10 cellular contexts compared by ENCODE assay signal in the genomic region with DNA sequence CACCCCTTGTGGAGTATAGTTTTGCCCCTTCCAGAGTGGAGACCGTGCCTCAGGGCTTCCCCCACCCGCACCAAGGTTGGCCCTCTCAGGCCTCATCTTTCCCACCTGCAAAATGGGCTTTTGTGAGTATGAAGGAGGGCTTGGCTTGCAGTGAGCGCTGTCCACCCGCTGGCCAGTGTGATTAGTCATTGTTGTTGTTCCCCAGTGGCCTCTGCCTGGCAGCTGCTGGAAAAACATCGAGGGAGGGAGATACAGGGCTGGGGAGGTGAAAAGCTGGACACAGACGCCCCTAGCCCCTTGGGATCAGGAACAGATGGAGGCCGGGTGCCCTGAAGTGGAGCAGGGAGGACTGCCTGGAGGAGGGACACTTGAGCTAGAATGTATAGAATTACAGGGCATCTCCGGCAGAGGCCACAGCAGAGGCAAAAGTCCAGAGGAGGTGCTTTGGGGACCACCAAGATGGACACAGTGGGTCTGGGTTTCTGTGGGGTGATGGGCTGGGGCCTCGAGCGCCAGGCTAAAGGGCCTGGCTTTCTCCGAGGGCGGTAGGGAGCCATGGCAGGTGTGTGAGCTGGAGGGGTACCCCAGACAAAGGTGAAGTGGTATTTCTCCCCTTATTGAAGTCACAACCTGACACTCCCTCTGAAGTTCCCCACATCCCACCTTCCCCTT. TPM values are rescaled to one million over a fixed set of nuclear protein-coding genes. Genes with fewer than 3 reads are reported as not detected.
DNase-seq lines count a peak whose midpoint lies in the region; ATAC-seq, FAIRE-seq and TF ChIP-seq lines count a peak whose summit lies in the region.
"Had no signal": no experiment of that assay in that cellular context is flagged by ENCODE, and none has a peak within 500 bp of the region (broad histone marks: within the 10 kb centered on the region; RNA-seq: fewer than 3 reads in every experiment).

No MANE protein-coding gene starts in this region.

- H3K4me2 ChIP-seq in endothelial cell of umbilical vein (ENCODE audit: insufficient read depth, low read length): no peak overlapping the region

- H3K27ac ChIP-seq in endothelial cell of umbilical vein (ENCODE audit: insufficient read depth, low read depth, low read length) (no peak overlapping the region), neutrophil (peak overlapping the region; percentile 99)
- H3K27ac ChIP-seq: gastrocnemius medialis had no signal

- H3K27me3 ChIP-seq in endothelial cell of umbilical vein (ENCODE audit: control insufficient read depth in 2 of 2, insufficient read depth in 2 of 2, low read length in 2 of 2) (peaks cover 0 to 3% of the 10 kb centered on the region in 2 experiments), neutrophil (no peaks in the 10 kb centered on the region)

- H3K4me3 Mint-ChIP-seq in T-helper 17 cell: peak overlapping the region; percentile 87

- H3K27ac Mint-ChIP-seq in T-helper 17 cell: peak overlapping the region; percentile 99

- H2AFZ ChIP-seq in endothelial cell of umbilical vein (ENCODE audit: low read depth, low read length): no peak overlapping the region

- H3K4me1 Mint-ChIP-seq in T-helper 17 cell: peaks cover 41% of the 10 kb centered on the region

- no peak for FAIRE-seq in endothelial cell of umbilical vein (lab: Jason Lieb, UNC)

- intact Hi-C loops in endothelial cell of umbilical vein (cut with micrococcal nuclease): no loop called here

- H3K9ac ChIP-seq in endothelial cell of umbilical vein (replicated peaks; ENCODE audit: extremely low read depth, insufficient read depth, low read length): no peak overlapping the region

- POLR2A ChIA-PET in endothelial cell of umbilical vein (lab: Charles Lee): no interaction called here

- dilution Hi-C loops in endothelial cell of umbilical vein (cut with MboI; ENCODE audit: extremely low pct_ligation_motif_present, low sequenced_read_pairs): no loop called here

- no peaks in the 10 kb centered on the region for H3K9me1 ChIP-seq in endothelial cell of umbilical vein (replicated peaks; ENCODE audit: control insufficient read depth, extremely low read depth, insufficient read depth, low read length)

- H3K4me1 ChIP-seq in endothelial cell of umbilical vein (ENCODE audit: control insufficient read depth, extremely low read depth, insufficient read depth, low read length) (no peaks in the 10 kb centered on the region), neutrophil (ENCODE audit: control insufficient read depth in 1 of 2, insufficient read depth in 1 of 2, low read depth in 1 of 2, low read length in 1 of 2) (peaks cover 60 to 73% of the 10 kb centered on the region in 2 experiments)
- H3K4me1 ChIP-seq: gastrocnemius medialis had no signal

- no peak for TF ChIP-seq CTCF in endothelial cell of umbilical vein (IDR thresholded peaks at IDR 0.05; ENCODE audit: extremely low read depth in 1 of 2, insufficient read depth in 1 of 2, low read depth in 1 of 2, low read length in 2 of 2)
- no peak for TF ChIP-seq CTCF in neutrophil (IDR thresholded peaks at IDR 0.05)

- no peaks in the 10 kb centered on the region for H3K79me2 ChIP-seq in endothelial cell of umbilical vein (ENCODE audit: control insufficient read depth, insufficient read depth, low read length)

- H3K36me3 ChIP-seq in endothelial cell of umbilical vein (ENCODE audit: control insufficient read depth in 2 of 2, extremely low read depth in 1 of 2, insufficient read depth in 2 of 2, low read length in 2 of 2) (no peaks in the 10 kb centered on the region), neutrophil (no peaks in the 10 kb centered on the region)
- H3K36me3 ChIP-seq: gastrocnemius medialis had no signal

- no peaks in the 10 kb centered on the region for H3K36me3 Mint-ChIP-seq in T-helper 17 cell (ENCODE audit: low read depth)

- CTCF ChIA-PET in endothelial cell of umbilical vein (lab: Charles Lee): interaction anchor here (1.2 kb wide), 1 partner anchor 77 kb away, joined by 3 read pairs; no protein-coding TSS in a partner anchor

- ATAC-seq in T-helper 17 cell (no peak), HG03571 (IDR thresholded peaks at IDR 0.05; ENCODE audit: unreplicated experiment) (no peak), GM21423 (IDR thresholded peaks at IDR 0.05; ENCODE audit: unreplicated experiment) (no peak)
- ATAC-seq: gastrocnemius medialis had no signal

- H3K4me3 ChIP-seq in endothelial cell of umbilical vein (replicated peaks in 1 of 3; ENCODE audit: insufficient read depth in 1 of 3, low read depth in 1 of 3, low read length in 3 of 3): no peak overlapping the region
- H3K4me3 ChIP-seq in neutrophil (ENCODE audit: low read depth in 1 of 2, low read length in 1 of 2): peak overlapping the region; percentile 43 to 49
- H3K4me3 ChIP-seq: gastrocnemius medialis had no signal

- TF ChIP-seq POLR2A in endothelial cell of umbilical vein (IDR thresholded peaks at IDR 0.05; ENCODE audit: low read depth, low read length): no peak

- H3K9me3 ChIP-seq in T-helper 17 cell (ENCODE audit: control insufficient read depth, low read length, poor library complexity, severe bottlenecking) (no peaks in the 10 kb centered on the region), endothelial cell of umbilical vein (replicated peaks; ENCODE audit: control insufficient read depth, insufficient read depth, low read length) (no peaks in the 10 kb centered on the region), neutrophil (no peaks in the 10 kb centered on the region)
- H3K9me3 ChIP-seq: gastrocnemius medialis had no signal

- DNase-seq in ELR (ENCODE audit: low read depth): peak; percentile 19
- DNase-seq in T-helper 17 cell: no peak
- DNase-seq in endothelial cell of umbilical vein (ENCODE audit: low read depth, low spot score): peak; percentile 19
- no peak for DNase-seq in NCI-H1417 treated with DMSO at 0.1 percent for 48 hours (lab: John Stamatoyannopoulos, UW)
- DNase-seq in DMS114 treated with DMSO at 0.1 percent for 48 hours (lab: John Stamatoyannopoulos, UW; ENCODE audit: unreplicated experiment): no peak
- DNase-seq: NCI-H1048 had no signal

- no peaks in the 10 kb centered on the region for H3K27me3 Mint-ChIP-seq in T-helper 17 cell

- BruUV-seq in endothelial cell of umbilical vein (replicated peaks; lab: Mats Ljungman, UMichigan): no TSS peak

- H4K20me1 ChIP-seq in endothelial cell of umbilical vein (replicated peaks; ENCODE audit: control insufficient read depth, extremely low read depth, insufficient read depth, low read length): no peaks in the 10 kb centered on the region

TF ChIP-seq in endothelial cell of umbilical vein, 7 proteins besides CTCF, POLR2A, EP300 and RAD21:
- no peak for TF ChIP-seq GATA2 (IDR thresholded peaks at IDR 0.05; ENCODE audit: insufficient read depth, insufficient read length, low read depth, low read length)
- no peak for TF ChIP-seq POLR2AphosphoS5 (IDR thresholded peaks at IDR 0.05; ENCODE audit: insufficient read depth, low read depth, low read length)
- no peak for TF ChIP-seq EZH2 (IDR thresholded peaks at IDR 0.05; ENCODE audit: borderline replicate concordance, low read depth, low read length, severe bottlenecking)
- TF ChIP-seq JUN (IDR thresholded peaks at IDR 0.05; ENCODE audit: borderline replicate concordance, insufficient read depth, insufficient read length, low read depth): no peak
- no peak for TF ChIP-seq FOS (IDR thresholded peaks at IDR 0.05; ENCODE audit: borderline replicate concordance, insufficient read depth, low read length)
- no peak for TF ChIP-seq MAX (IDR thresholded peaks at IDR 0.05; ENCODE audit: insufficient read depth, insufficient read length)
- TF ChIP-seq MYC (IDR thresholded peaks at IDR 0.05; ENCODE audit: low read depth, low read length): no peak

RNA-seq across cellular contexts. Expression of gene IL12RB1, which starts 3.9 kb away (rescaled TPM):
- total RNA-seq in T-helper 17 cell (10 to 100 TPM; 56.7 to 71.1 TPM), endothelial cell of umbilical vein (not detected in 2 replicates)
- not detected in 2 replicates for polyA plus RNA-seq in endothelial cell of umbilical vein
- polyA plus RNA-seq in endothelial cell of umbilical vein (2011; cell fraction: cytosol; rRNA removed): not detected in 2 replicates
- polyA plus RNA-seq in endothelial cell of umbilical vein (2011; cell fraction: nucleus; rRNA removed): not detected in 2 replicates
- not detected in 2 replicates for polyA plus RNA-seq in endothelial cell of umbilical vein (2012)
- polyA minus RNA-seq in endothelial cell of umbilical vein: not detected in 2 replicates
- polyA minus RNA-seq in endothelial cell of umbilical vein (2011; cell fraction: cytosol; rRNA and poly(A)+ RNA removed): not detected
- polyA minus RNA-seq in endothelial cell of umbilical vein (2011; cell fraction: nucleus; rRNA and poly(A)+ RNA removed): not detected in 2 replicates

RNA-seq across cellular contexts. Expression of gene MAST3, which starts 6.9 kb away (rescaled TPM):
- total RNA-seq in T-helper 17 cell (10 to 100 TPM; 38.2 to 50.8 TPM), endothelial cell of umbilical vein (2.7 and 4.2 TPM in 2 replicates)
- 1.5 TPM in 2 replicates for polyA plus RNA-seq in endothelial cell of umbilical vein
- 0.94 and 1.1 TPM in 2 replicates for polyA plus RNA-seq in endothelial cell of umbilical vein (2011; cell fraction: cytosol; rRNA removed)
- 2.3 and 2.4 TPM in 2 replicates for polyA plus RNA-seq in endothelial cell of umbilical vein (2011; cell fraction: nucleus; rRNA removed)
- 1.9 and 3.3 TPM in 2 replicates for polyA plus RNA-seq in endothelial cell of umbilical vein (2012)
- 2.4 and 2.5 TPM in 2 replicates for polyA minus RNA-seq in endothelial cell of umbilical vein
- 4.2 TPM for polyA minus RNA-seq in endothelial cell of umbilical vein (2011; cell fraction: cytosol; rRNA and poly(A)+ RNA removed)
- polyA minus RNA-seq in endothelial cell of umbilical vein (2011; cell fraction: nucleus; rRNA and poly(A)+ RNA removed): 1.9 and 2.2 TPM in 2 replicates

Comparison
In these comparisons a context has a peak if more than half of its experiments do, and no peak if none do; other contexts are left out.
1. DNase-seq: peak in ELR (single experiment) and endothelial cell of umbilical vein (single experiment); none in T-helper 17 cell (0 of 3), NCI-H1417 treated with DMSO at 0.1 percent for 48 hours (single experiment) and DMS114 treated with DMSO at 0.1 percent for 48 hours (single experiment).
2. H3K4me3 ChIP-seq: peak in neutrophil (2 of 2); none in endothelial cell of umbilical vein (0 of 3).
3. RNA of gene IL12RB1, which starts 3.9 kb away (total RNA-seq): 56.7 to 71.1 TPM in T-helper 17 cell; not detected in endothelial cell of umbilical vein; every median in the first group is over 10 times any median in the second.